34 cellular contexts compared by ENCODE assay signal in the genomic region with DNA sequence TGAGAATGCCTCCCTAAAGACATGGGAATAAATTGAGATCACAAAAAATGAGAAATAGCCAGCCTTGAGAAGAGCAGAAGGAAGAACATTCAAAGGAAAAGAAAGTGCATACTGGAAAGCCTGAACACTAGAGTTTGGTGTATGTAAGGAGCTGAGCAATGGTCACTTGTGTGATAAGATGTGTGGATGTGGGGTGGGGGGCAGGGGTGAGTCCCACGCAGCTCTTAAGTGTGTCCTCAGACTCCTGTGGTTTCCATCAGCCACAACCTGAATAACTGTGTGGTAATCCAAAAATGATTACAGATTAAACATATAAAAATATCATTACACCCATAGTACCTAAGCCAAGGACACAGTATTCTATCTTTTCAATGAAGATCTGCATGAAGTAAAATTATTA.
"Had no signal": no experiment of that assay in that cellular context is flagged by ENCODE, and none has a peak within 500 bp of the region (broad histone marks: within the 10 kb centered on the region; RNA-seq: fewer than 3 reads in every experiment).

No MANE protein-coding gene starts in this region.

- H3K9me3 Mint-ChIP-seq: naive thymus-derived CD8-positive, alpha-beta T cell; natural killer cell treated with Interleukin-12 subunit alpha and Interleukin-12 subunit beta and Interleukin-15 and Interleukin-18, amount 100 ng/mL, for 72 hours; nephron progenitor cell; neural crest cell; stimulated activated memory B cell treated with anti-CD40 and anti-IgM and Interleukin-4, amounts not matched to agents 10 μg/mL and 1 μg/mL and 100 μg/mL, for 72 hours; stimulated activated naive CD8-positive, alpha-beta T cell treated with anti-CD3 and anti-CD28 coated beads, Interleukin-15, amount 100 ng/mL, for 72 hours had no signal

- H3K36me3 Mint-ChIP-seq: naive thymus-derived CD8-positive, alpha-beta T cell; natural killer cell treated with Interleukin-12 subunit alpha and Interleukin-12 subunit beta and Interleukin-15 and Interleukin-18, amount 100 ng/mL, for 72 hours; stimulated activated memory B cell treated with anti-CD40 and anti-IgM and Interleukin-4, amounts not matched to agents 10 μg/mL and 1 μg/mL and 100 μg/mL, for 72 hours had no signal

- H3K79me2 ChIP-seq: parathyroid adenoma had no signal

- H3K4me1 ChIP-seq: parathyroid adenoma, psoas muscle, sigmoid colon, spleen, suprapubic skin, testis, tibial artery, upper lobe of right lung, uterus had no signal

- H3K36me3 ChIP-seq: neutrophil, ovary, right lobe of liver, sigmoid colon, spleen, suprapubic skin, tibial artery, transverse colon, upper lobe of right lung, uterus had no signal

- H3K4me3 Mint-ChIP-seq: naive thymus-derived CD8-positive, alpha-beta T cell; natural killer cell treated with Interleukin-12 subunit alpha and Interleukin-12 subunit beta and Interleukin-15 and Interleukin-18, amount 100 ng/mL, for 72 hours; nephron progenitor cell; neural crest cell; stimulated activated memory B cell treated with anti-CD40 and anti-IgM and Interleukin-4, amounts not matched to agents 10 μg/mL and 1 μg/mL and 100 μg/mL, for 72 hours; stimulated activated naive CD8-positive, alpha-beta T cell treated with anti-CD3 and anti-CD28 coated beads, Interleukin-15, amount 100 ng/mL, for 72 hours; type B pancreatic cell had no signal

- H2AFZ ChIP-seq: parathyroid adenoma had no signal

- H3K27me3 ChIP-seq: neutrophil, ovary, right lobe of liver, sigmoid colon, spleen, suprapubic skin, testis, tibial artery, transverse colon, upper lobe of right lung, uterus had no signal

- H3K27me3 Mint-ChIP-seq: naive thymus-derived CD8-positive, alpha-beta T cell; natural killer cell treated with Interleukin-12 subunit alpha and Interleukin-12 subunit beta and Interleukin-15 and Interleukin-18, amount 100 ng/mL, for 72 hours; stimulated activated naive CD8-positive, alpha-beta T cell treated with anti-CD3 and anti-CD28 coated beads, Interleukin-15, amount 100 ng/mL, for 72 hours; type B pancreatic cell had no signal

- H3K9me3 ChIP-seq: neutrophil, ovary, psoas muscle, right lobe of liver, sigmoid colon, spleen, suprapubic skin, testis, tibial artery, transverse colon, upper lobe of right lung, uterus had no signal

- H3K27ac ChIP-seq: neutrophil, ovary, parathyroid adenoma, psoas muscle, right lobe of liver, sigmoid colon, skin epidermis, spleen, suprapubic skin, testis, tibial artery, transverse colon, upper lobe of right lung, uterus had no signal

- H3K9ac ChIP-seq: parathyroid adenoma had no signal

- H3K27ac Mint-ChIP-seq: nephron progenitor cell; progenitor cell of endocrine pancreas; stimulated activated memory B cell treated with anti-CD40 and anti-IgM and Interleukin-4, amounts not matched to agents 10 μg/mL and 1 μg/mL and 100 μg/mL, for 72 hours; stimulated activated naive CD8-positive, alpha-beta T cell treated with anti-CD3 and anti-CD28 coated beads, Interleukin-15, amount 100 ng/mL, for 72 hours; type B pancreatic cell had no signal

- H3K4me2 ChIP-seq: smooth muscle cell had no signal

- H3K4me1 Mint-ChIP-seq: stimulated activated memory B cell treated with anti-CD40 and anti-IgM and Interleukin-4, amounts not matched to agents 10 μg/mL and 1 μg/mL and 100 μg/mL, for 72 hours; stimulated activated naive CD8-positive, alpha-beta T cell treated with anti-CD3 and anti-CD28 coated beads, Interleukin-15, amount 100 ng/mL, for 72 hours had no signal

- H3K4me3 ChIP-seq: ovary, psoas muscle, right lobe of liver, sigmoid colon, skin epidermis, smooth muscle cell, spleen, suprapubic skin, testis, tibial artery, transverse colon, upper lobe of right lung, uterus had no signal

- DNase-seq: naive thymus-derived CD8-positive, alpha-beta T cell; nephron progenitor cell; nucleus accumbens; ovary; posterior cingulate gyrus; psoas muscle; right cardiac atrium; right lobe of liver; sigmoid colon; spleen; stimulated activated CD4-positive, alpha-beta T cell treated with anti-CD3 and anti-CD28 coated beads, Interleukin-12 subunit alpha, Interleukin-12 subunit beta, amount 100 ng/mL, for 4 hours; stimulated activated CD4-positive, alpha-beta T cell treated with anti-CD3 and anti-CD28 coated beads, Interleukin-1b, Interleukin-23, amount 100 ng/mL, for 48 hours; stimulated activated CD4-positive, alpha-beta T cell treated with anti-CD3 and anti-CD28 coated beads, Interleukin-4, amount 100 ng/mL, for 1 hour; stimulated activated CD4-positive, alpha-beta T cell treated with anti-CD3 and anti-CD28 coated beads, Interleukin-4, amount 100 ng/mL, for 4 hours; stimulated activated CD8-positive, alpha-beta memory T cell treated with anti-CD3 and anti-CD28 coated beads, Interleukin-4, amount 100 ng/mL, for 48 hours; stimulated activated naive CD4-positive, alpha-beta T cell; stimulated activated naive CD8-positive, alpha-beta T cell treated with anti-CD3 and anti-CD28 coated beads, Interleukin-15, amount 100 ng/mL, for 72 hours; stimulated activated naive CD8-positive, alpha-beta T cell treated with anti-CD3 and anti-CD28 coated beads, Interleukin-15, Interleukin-2, amounts not matched to agents 100 U/mL and 50 U/mL, for 24 hours; substantia nigra; testis; tibial artery; transverse colon; upper lobe of right lung; uterus had no signal
